Comparison of ENCODE assay signal across 21 cellular contexts in genomic region chr6:116651916-116652315, GRCh38. TPM values are rescaled to one million over a fixed set of nuclear protein-coding genes. Genes with fewer than 3 reads are reported as not detected.
DNase-seq lines count a peak whose midpoint lies in the region; ATAC-seq and TF ChIP-seq lines count a peak whose summit lies in the region.
"Had no signal": no experiment of that assay in that cellular context is flagged by ENCODE, and none has a peak within 500 bp of the region (broad histone marks: within the 10 kb centered on the region; RNA-seq: fewer than 3 reads in every experiment).

No MANE protein-coding gene starts in this region.

- ATAC-seq in activated CD8-positive, alpha-beta T cell treated with anti-CD3 and anti-CD28 coated beads for 36 hours: peak; percentile 20
- no peak for ATAC-seq in activated CD8-positive, alpha-beta T cell treated with anti-CD3 and anti-CD28 coated beads, Interleukin-2, amount 10 ng/mL, durations not matched to agents 7 days and 5 days
- ATAC-seq in activated naive CD8-positive, alpha-beta T cell treated with anti-CD3 and anti-CD28 coated beads, Interleukin-2, amount 50 U/mL, for 24 hours: peak; percentile 49
- ATAC-seq in stimulated activated naive CD8-positive, alpha-beta T cell treated with anti-CD3 and anti-CD28 coated beads, Interleukin-15, Interleukin-2, amounts not matched to agents 100 U/mL and 50 U/mL, for 24 hours: peak; percentile 46
- ATAC-seq in HG02623 (IDR thresholded peaks at IDR 0.05; ENCODE audit: unreplicated experiment) (no peak), GM21723 (IDR thresholded peaks at IDR 0.05; ENCODE audit: unreplicated experiment) (no peak)
- ATAC-seq: A549, K562 had no signal

- H3K36me3 Mint-ChIP-seq in activated CD8-positive, alpha-beta T cell treated with anti-CD3 and anti-CD28 coated beads for 36 hours (ENCODE audit: low read depth): peaks cover 19% of the 10 kb centered on the region
- H3K36me3 Mint-ChIP-seq in activated CD8-positive, alpha-beta T cell treated with anti-CD3 and anti-CD28 coated beads, Interleukin-2, amount 10 ng/mL, durations not matched to agents 7 days and 5 days (ENCODE audit: low read depth): peaks cover 32% of the 10 kb centered on the region
- peaks cover 26% of the 10 kb centered on the region for H3K36me3 Mint-ChIP-seq in activated naive CD8-positive, alpha-beta T cell treated with anti-CD3 and anti-CD28 coated beads, Interleukin-2, amount 50 U/mL, for 24 hours (ENCODE audit: low read depth)

- peaks cover 6% of the 10 kb centered on the region for H3K4me1 Mint-ChIP-seq in activated CD8-positive, alpha-beta T cell treated with anti-CD3 and anti-CD28 coated beads for 36 hours (ENCODE audit: low read depth)
- peaks cover 7% of the 10 kb centered on the region for H3K4me1 Mint-ChIP-seq in activated CD8-positive, alpha-beta T cell treated with anti-CD3 and anti-CD28 coated beads, Interleukin-2, amount 10 ng/mL, durations not matched to agents 7 days and 5 days (ENCODE audit: low read depth)
- peaks cover 8% of the 10 kb centered on the region for H3K4me1 Mint-ChIP-seq in activated naive CD8-positive, alpha-beta T cell treated with anti-CD3 and anti-CD28 coated beads, Interleukin-2, amount 50 U/mL, for 24 hours

- H3K4me3 Mint-ChIP-seq in activated CD8-positive, alpha-beta T cell treated with anti-CD3 and anti-CD28 coated beads for 36 hours: no peak overlapping the region
- H3K4me3 Mint-ChIP-seq in activated CD8-positive, alpha-beta T cell treated with anti-CD3 and anti-CD28 coated beads, Interleukin-2, amount 10 ng/mL, durations not matched to agents 7 days and 5 days: no peak overlapping the region
- H3K4me3 Mint-ChIP-seq in activated naive CD8-positive, alpha-beta T cell treated with anti-CD3 and anti-CD28 coated beads, Interleukin-2, amount 50 U/mL, for 24 hours: no peak overlapping the region

- TF ChIP-seq CTCF in activated CD8-positive, alpha-beta T cell treated with anti-CD3 and anti-CD28 coated beads for 36 hours (IDR thresholded peaks at IDR 0.05): no peak
- TF ChIP-seq CTCF in HL-60 (IDR thresholded peaks at IDR 0.05; ENCODE audit: insufficient read depth, low read length): no peak

- H3K27me3 ChIP-seq in HL-60 (ENCODE audit: insufficient read depth, poor library complexity, severe bottlenecking): no peaks in the 10 kb centered on the region
- H3K27me3 ChIP-seq: BLaER1 had no signal

- POLR2A ChIA-PET in activated CD8-positive, alpha-beta T cell treated with anti-CD3 and anti-CD28 coated beads for 36 hours (lab: Charles Lee): no interaction called here
- POLR2A ChIA-PET in activated CD8-positive, alpha-beta T cell treated with anti-CD3 and anti-CD28 coated beads, Interleukin-2, amount 10 ng/mL, durations not matched to agents 7 days and 5 days (lab: Charles Lee): no interaction called here

- DNase-seq in activated CD8-positive, alpha-beta T cell treated with anti-CD3 and anti-CD28 coated beads for 36 hours: no peak
- no peak for DNase-seq in activated CD8-positive, alpha-beta T cell treated with anti-CD3 and anti-CD28 coated beads, Interleukin-2, amount 10 ng/mL, durations not matched to agents 7 days and 5 days
- DNase-seq in HL-60 (ENCODE audit: low read depth in 1 of 2, low spot score in 1 of 2) (peak in 1 of 2 experiments; percentile 55), HPDE6-E6E7 (ENCODE audit: extremely low spot score) (no peak)
- DNase-seq in activated naive CD8-positive, alpha-beta T cell treated with anti-CD3 and anti-CD28 coated beads, Interleukin-2, amount 50 U/mL, for 24 hours: no peak
- no peak for DNase-seq in stimulated activated naive CD8-positive, alpha-beta T cell treated with anti-CD3 and anti-CD28 coated beads, Interleukin-15, Interleukin-2, amounts not matched to agents 100 U/mL and 50 U/mL, for 24 hours
- DNase-seq: DND-41, NCI-H1417 treated with DMSO at 0.1 percent for 48 hours, NCI-H1930, NCI-H226, NCI-H524 treated with DMSO at 0.1 percent for 48 hours, OCI-M1, SHP77 treated with DMSO at 0.1 percent for 48 hours, SK-N-SH had no signal

- H3K9me3 Mint-ChIP-seq in activated CD8-positive, alpha-beta T cell treated with anti-CD3 and anti-CD28 coated beads for 36 hours: no peaks in the 10 kb centered on the region
- H3K9me3 Mint-ChIP-seq in activated CD8-positive, alpha-beta T cell treated with anti-CD3 and anti-CD28 coated beads, Interleukin-2, amount 10 ng/mL, durations not matched to agents 7 days and 5 days (ENCODE audit: insufficient read depth): no peaks in the 10 kb centered on the region
- H3K9me3 Mint-ChIP-seq in activated naive CD8-positive, alpha-beta T cell treated with anti-CD3 and anti-CD28 coated beads, Interleukin-2, amount 50 U/mL, for 24 hours: no peaks in the 10 kb centered on the region

- CTCF ChIA-PET in activated CD8-positive, alpha-beta T cell treated with anti-CD3 and anti-CD28 coated beads for 36 hours (lab: Charles Lee): no interaction called here
- CTCF ChIA-PET in activated CD8-positive, alpha-beta T cell treated with anti-CD3 and anti-CD28 coated beads, Interleukin-2, amount 10 ng/mL, durations not matched to agents 7 days and 5 days (lab: Charles Lee): interaction anchor here (0.8 to 1.8 kb wide), 2 partner anchors 15 to 91 kb away, joined by 3 to 5 read pairs; no protein-coding TSS in a partner anchor

- H3K27me3 Mint-ChIP-seq in activated CD8-positive, alpha-beta T cell treated with anti-CD3 and anti-CD28 coated beads for 36 hours: no peaks in the 10 kb centered on the region
- H3K27me3 Mint-ChIP-seq in activated CD8-positive, alpha-beta T cell treated with anti-CD3 and anti-CD28 coated beads, Interleukin-2, amount 10 ng/mL, durations not matched to agents 7 days and 5 days (ENCODE audit: low read depth): no peaks in the 10 kb centered on the region
- H3K27me3 Mint-ChIP-seq in activated naive CD8-positive, alpha-beta T cell treated with anti-CD3 and anti-CD28 coated beads, Interleukin-2, amount 50 U/mL, for 24 hours: no peaks in the 10 kb centered on the region

- peak overlapping the region; percentile 25; the same call in 1 of the 2 replicates for H3K27ac ChIP-seq in HL-60 (replicated peaks)
- H3K27ac ChIP-seq: A549, BLaER1 had no signal

- H3K4me3 ChIP-seq in HL-60 (replicated peaks; ENCODE audit: insufficient read depth, low read length): no peak overlapping the region
- H3K4me3 ChIP-seq: A549, BLaER1, HAP-1, K562 had no signal

- intact Hi-C loops in activated CD8-positive, alpha-beta T cell treated with anti-CD3 and anti-CD28 coated beads for 36 hours (cut with micrococcal nuclease): no loop called here

- H3K27ac Mint-ChIP-seq in activated CD8-positive, alpha-beta T cell treated with anti-CD3 and anti-CD28 coated beads for 36 hours: peak overlapping the region; percentile 54
- H3K27ac Mint-ChIP-seq in activated CD8-positive, alpha-beta T cell treated with anti-CD3 and anti-CD28 coated beads, Interleukin-2, amount 10 ng/mL, durations not matched to agents 7 days and 5 days: no peak overlapping the region
- H3K27ac Mint-ChIP-seq in activated naive CD8-positive, alpha-beta T cell treated with anti-CD3 and anti-CD28 coated beads, Interleukin-2, amount 50 U/mL, for 24 hours: no peak overlapping the region

RNA-seq across cellular contexts. Expression of gene ZUP1, which starts 16.6 kb away (rescaled TPM):
- 10 to 100 TPM; 25.9 to 28.4 TPM for total RNA-seq in activated CD8-positive, alpha-beta T cell treated with anti-CD3 and anti-CD28 coated beads for 36 hours
- 10 to 100 TPM; 19.1 to 22.5 TPM for total RNA-seq in activated CD8-positive, alpha-beta T cell treated with anti-CD3 and anti-CD28 coated beads, Interleukin-2, amount 10 ng/mL, durations not matched to agents 7 days and 5 days

RNA-seq across cellular contexts. Expression of gene KPNA5, which starts 29.1 kb away (rescaled TPM):
- total RNA-seq in activated CD8-positive, alpha-beta T cell treated with anti-CD3 and anti-CD28 coated beads for 36 hours: 10 to 100 TPM; 10.3 to 10.9 TPM
- total RNA-seq in activated CD8-positive, alpha-beta T cell treated with anti-CD3 and anti-CD28 coated beads, Interleukin-2, amount 10 ng/mL, durations not matched to agents 7 days and 5 days: 10 to 100 TPM in 1 of 2 experiments, 1 to 10 TPM in 1; 9.8 to 11.0 TPM

RNA-seq across cellular contexts. Expression of gene RSPH4A, which starts 35.6 kb away (rescaled TPM):
- under 1 TPM in 1 of 2 experiments, not detected in 1; 0.11 TPM for total RNA-seq in activated CD8-positive, alpha-beta T cell treated with anti-CD3 and anti-CD28 coated beads for 36 hours
- total RNA-seq in activated CD8-positive, alpha-beta T cell treated with anti-CD3 and anti-CD28 coated beads, Interleukin-2, amount 10 ng/mL, durations not matched to agents 7 days and 5 days: under 1 TPM; 0.18 to 0.29 TPM
- total RNA-seq: RPMI7951 had no signal

Comparison
In these comparisons a context has a peak if more than half of its experiments do, and no peak if none do; other contexts are left out.
1. ATAC-seq: peak in activated CD8-positive, alpha-beta T cell treated with anti-CD3 and anti-CD28 coated beads for 36 hours (single experiment), activated naive CD8-positive, alpha-beta T cell treated with anti-CD3 and anti-CD28 coated beads, Interleukin-2, amount 50 U/mL, for 24 hours (single experiment) and stimulated activated naive CD8-positive, alpha-beta T cell treated with anti-CD3 and anti-CD28 coated beads, Interleukin-15, Interleukin-2, amounts not matched to agents 100 U/mL and 50 U/mL, for 24 hours (single experiment); none in activated CD8-positive, alpha-beta T cell treated with anti-CD3 and anti-CD28 coated beads, Interleukin-2, amount 10 ng/mL, durations not matched to agents 7 days and 5 days (single experiment), HG02623 (single experiment) and GM21723 (single experiment).